ENCODE assay signal across 29 cellular contexts in the genomic region with DNA sequence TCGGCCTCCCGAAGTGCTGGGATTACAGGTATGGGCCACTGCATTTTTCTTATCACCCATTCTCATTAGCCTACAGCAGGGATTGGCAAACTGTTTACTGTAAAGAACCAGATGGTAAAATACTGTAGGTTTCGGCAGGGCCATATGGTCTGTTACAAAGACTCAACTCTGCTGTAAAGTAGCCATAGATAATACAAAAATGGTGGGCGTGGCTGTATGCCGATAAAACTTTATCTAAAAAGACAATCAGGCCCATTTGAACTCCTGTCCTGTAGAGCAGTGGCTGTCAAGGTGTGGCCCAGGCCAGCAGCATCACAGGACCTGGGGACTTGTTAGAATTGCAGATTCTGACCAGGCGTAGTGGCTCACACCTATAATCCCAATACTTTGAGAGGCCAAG.
DNase-seq lines count a peak whose midpoint lies in the region; ATAC-seq, FAIRE-seq and TF ChIP-seq lines count a peak whose summit lies in the region.
"Had no signal": no experiment of that assay in that cellular context is flagged by ENCODE, and none has a peak within 500 bp of the region (broad histone marks: within the 10 kb centered on the region; RNA-seq: fewer than 3 reads in every experiment).

No MANE protein-coding gene starts in this region.

- H3K9me3 Mint-ChIP-seq in CD14-positive monocyte = no peaks in the 10 kb centered on the region
- H3K9me3 Mint-ChIP-seq: activated naive CD4-positive, alpha-beta T cell treated with anti-CD3 and anti-CD28 coated beads, Interleukin-2, amount 50 U/mL, for 24 hours; HFFc6; neural progenitor cell; stimulated activated naive CD8-positive, alpha-beta T cell treated with anti-CD3 and anti-CD28 coated beads, Interleukin-15, Interleukin-2, amounts not matched to agents 100 ng/mL and 50 ng/mL, for 24 hours had no signal

- H3K4me1 Mint-ChIP-seq in CD14-positive monocyte = peaks cover 28% of the 10 kb centered on the region

- DNase-seq in GM12878 (ENCODE audit: low read depth, low spot score) (no peak), NCI-H2081 (lab: John Stamatoyannopoulos, UW) (no peak), pancreas (no peak), CD14-positive monocyte (ENCODE audit: low spot score) (no peak)
- DNase-seq: activated CD4-positive, alpha-beta T cell treated with anti-CD3 and anti-CD28 coated beads, Interleukin-2, amount 50 U/mL, for 48 hours; activated CD4-positive, CD25-positive, alpha-beta regulatory T cell; amygdala; Caco-2; DMS79 treated with DMSO at 0.1 percent for 48 hours; GF-D8; glutamatergic neuron; HFFc6; mammary epithelial cell; NCI-H187; NCI-H526; Peyer's patch; T-helper 1 cell; thyroid gland had no signal

- no peak overlapping the region for H2AFZ ChIP-seq in ACC112 (ENCODE audit: low read length, unreplicated experiment)
- no peak overlapping the region for H2AFZ ChIP-seq in GM12878 (ENCODE audit: control insufficient read depth, low read depth, low read length)
- H2AFZ ChIP-seq: neural progenitor cell had no signal

- WGBS in GM12878 (ENCODE audit: insufficient coverage, insufficient replicate concordance, low lambda C conversion rate, missing lambda C conversion rate) = 95% methylated on average over 6 of the region's 6 CpGs
- 93 to 97% methylated on average over 6 of the region's 6 CpGs for WGBS in pancreas, 2 donors

- H3K4me3 ChIP-seq in ACC112 (ENCODE audit: low read depth, low read length) = no peak overlapping the region
- no peak overlapping the region for H3K4me3 ChIP-seq in HEK293 (ENCODE audit: low read depth, low read length)
- no peak overlapping the region for H3K4me3 ChIP-seq in GM12878
- no peak overlapping the region for H3K4me3 ChIP-seq in rectal smooth muscle tissue (ENCODE audit: low read length)
- no peak overlapping the region for H3K4me3 ChIP-seq in pancreas
- H3K4me3 ChIP-seq: neural progenitor cell, Peyer's patch, SJSA1, thyroid gland had no signal

- TF ChIP-seq POLR2A in GM12878 (IDR thresholded peaks at IDR 0.05; ENCODE audit: low read depth, low read length) = no peak

- no peaks in the 10 kb centered on the region for H3K27me3 Mint-ChIP-seq in CD14-positive monocyte (ENCODE audit: low read depth in 3 of 3)
- H3K27me3 Mint-ChIP-seq: activated naive CD4-positive, alpha-beta T cell treated with anti-CD3 and anti-CD28 coated beads, Interleukin-2, amount 50 U/mL, for 24 hours; activated T-helper 17 cell treated with anti-CD3 and anti-CD28 coated beads, Interleukin-2, amount 50 U/mL, for 72 hours; stimulated activated naive CD8-positive, alpha-beta T cell treated with anti-CD3 and anti-CD28 coated beads, Interleukin-15, Interleukin-2, amounts not matched to agents 100 ng/mL and 50 ng/mL, for 24 hours had no signal

- H3K4me1 ChIP-seq in ACC112 (ENCODE audit: control insufficient read depth, insufficient read depth, low read length, unreplicated experiment) (peaks cover 32% of the 10 kb centered on the region), HEK293 (ENCODE audit: control insufficient read depth, insufficient read depth, low read length) (peaks cover 13% of the 10 kb centered on the region), GM12878 (ENCODE audit: control insufficient read depth, insufficient read depth, low read length) (peaks cover 40% of the 10 kb centered on the region), rectal smooth muscle tissue (ENCODE audit: control insufficient read depth, insufficient read depth, low read length) (peaks cover 42% of the 10 kb centered on the region), pancreas (peaks cover 0 to 6% (median 0%) of the 10 kb centered on the region in 3 donors)
- H3K4me1 ChIP-seq: Caco-2 had no signal

- POLR2A ChIA-PET in HEK293 (lab: Yijun Ruan, JAX) (no interaction called here), GM12878 (lab: Charles Lee) (interaction anchor here (0.6 kb wide), 1 partner anchor 25 kb away, joined by 11 read pairs; no protein-coding TSS in a partner anchor)

- TF ChIP-seq CTCF in HEK293 (tag by site-specific recombination; IDR thresholded peaks at IDR 0.05) (no peak), GM12878 (IDR thresholded peaks at IDR 0.05 in 2 of 3, conservative IDR thresholded peaks at IDR 0.05 in 1 of 3; ENCODE audit: control insufficient read depth in 2 of 3, extremely low read depth in 1 of 3, insufficient read depth in 1 of 3, low read depth in 3 of 3, low read length in 3 of 3) (no peak), pancreas (IDR thresholded peaks at IDR 0.05) (no peak), CD14-positive monocyte (IDR thresholded peaks at IDR 0.05) (no peak)

- no peak overlapping the region for H3K9ac ChIP-seq in GM12878 (ENCODE audit: control insufficient read depth, insufficient read depth, low read length)
- no peak overlapping the region for H3K9ac ChIP-seq in rectal smooth muscle tissue (ENCODE audit: low read length)
- H3K9ac ChIP-seq: neural progenitor cell had no signal

- H3K36me3 ChIP-seq in ACC112 (ENCODE audit: insufficient read depth, low read length) = no peaks in the 10 kb centered on the region
- no peaks in the 10 kb centered on the region for H3K36me3 ChIP-seq in HEK293 (ENCODE audit: control insufficient read depth in 2 of 2, insufficient read depth in 1 of 2, low read length in 2 of 2)
- H3K36me3 ChIP-seq in GM12878 (ENCODE audit: control insufficient read depth in 2 of 2, insufficient read depth in 2 of 2, low read length in 1 of 2) = peaks cover 0 to 3% of the 10 kb centered on the region in 2 experiments; a peak in 3 of 4 replicates
- H3K36me3 ChIP-seq in rectal smooth muscle tissue (ENCODE audit: control insufficient read depth, insufficient read depth, low read length) = no peaks in the 10 kb centered on the region
- H3K36me3 ChIP-seq in pancreas = no peaks in the 10 kb centered on the region
- H3K36me3 ChIP-seq: neural progenitor cell, Peyer's patch, SJSA1, thyroid gland had no signal

- ATAC-seq in GM12878 (no peak), pancreas (no peak), GM18498 (IDR thresholded peaks at IDR 0.05; ENCODE audit: unreplicated experiment) (no peak)
- ATAC-seq: activated T-helper 17 cell treated with anti-CD3 and anti-CD28 coated beads, Interleukin-2, amount 50 U/mL, for 72 hours had no signal

- H3K4me3 Mint-ChIP-seq in CD14-positive monocyte = no peak overlapping the region
- H3K4me3 Mint-ChIP-seq: activated naive CD4-positive, alpha-beta T cell treated with anti-CD3 and anti-CD28 coated beads, Interleukin-2, amount 50 U/mL, for 24 hours; activated T-helper 17 cell treated with anti-CD3 and anti-CD28 coated beads, Interleukin-2, amount 50 U/mL, for 72 hours; HFFc6; neural progenitor cell; stimulated activated naive CD8-positive, alpha-beta T cell treated with anti-CD3 and anti-CD28 coated beads, Interleukin-15, Interleukin-2, amounts not matched to agents 100 ng/mL and 50 ng/mL, for 24 hours had no signal

- peak overlapping the region in 2 of 7 donors; percentile 32 to 38 for H3K27ac Mint-ChIP-seq in CD14-positive monocyte
- H3K27ac Mint-ChIP-seq: activated naive CD4-positive, alpha-beta T cell treated with anti-CD3 and anti-CD28 coated beads, Interleukin-2, amount 50 U/mL, for 24 hours; activated T-helper 17 cell treated with anti-CD3 and anti-CD28 coated beads, Interleukin-2, amount 50 U/mL, for 72 hours; neural progenitor cell; stimulated activated naive CD8-positive, alpha-beta T cell treated with anti-CD3 and anti-CD28 coated beads, Interleukin-15, Interleukin-2, amounts not matched to agents 100 ng/mL and 50 ng/mL, for 24 hours had no signal

- FAIRE-seq in GM12878 (lab: Jason Lieb, UNC) = no peak
- FAIRE-seq in pancreas (lab: Jason Lieb, UNC) = no peak
- FAIRE-seq: GM18507 had no signal

- intact Hi-C loops in GM12878 (cut with micrococcal nuclease; ENCODE audit: unreplicated experiment) = loop anchor here (10.0 kb wide), 1 partner anchor 207 kb away; no protein-coding TSS in a partner anchor
- intact Hi-C loops in pancreas (cut with DNase I) = no loop called here
- intact Hi-C loops in CD14-positive monocyte (cut with micrococcal nuclease) = loop anchor here in 1 of 2 donors (10.0 kb wide), 1 partner anchor 87 kb away; no protein-coding TSS in a partner anchor

- SMC1A ChIA-PET in GM12878 (lab: Charles Lee; ENCODE audit: uncharacterized antibody, unreplicated experiment) = no interaction called here

- no peak overlapping the region for H3K4me2 ChIP-seq in GM12878 (ENCODE audit: control insufficient read depth, insufficient read depth)
- H3K4me2 ChIP-seq: neural progenitor cell had no signal

- in situ Hi-C loops in GM12878 (cut with MboI) = no loop called here

- H3K79me2 ChIP-seq in ACC112 (ENCODE audit: control insufficient read depth, insufficient read depth, low read length, unreplicated experiment) (peaks cover 16% of the 10 kb centered on the region), GM12878 (ENCODE audit: control insufficient read depth, insufficient read depth, low read length) (peaks cover 5% of the 10 kb centered on the region)

- RAD21 ChIA-PET in GM12878 (lab: Charles Lee; ENCODE audit: unreplicated experiment) = interaction anchor here (0.7 kb wide), 1 partner anchor 9 kb away, joined by 3 read pairs; no protein-coding TSS in a partner anchor

- CTCF ChIA-PET in HEK293 (lab: Yijun Ruan, JAX) (no interaction called here), GM12878 (lab: Yijun Ruan, JAX) (no interaction called here)

- no peaks in the 10 kb centered on the region for H3K27me3 ChIP-seq in ACC112 (ENCODE audit: insufficient read depth, low read length)
- H3K27me3 ChIP-seq in GM12878 (replicated peaks in 1 of 2; ENCODE audit: control insufficient read depth in 2 of 2, insufficient read depth in 2 of 2, low read length in 1 of 2) = no peaks in the 10 kb centered on the region
- no peaks in the 10 kb centered on the region for H3K27me3 ChIP-seq in rectal smooth muscle tissue (ENCODE audit: control insufficient read depth, insufficient read depth, low read length)
- H3K27me3 ChIP-seq in pancreas = no peaks in the 10 kb centered on the region
- H3K27me3 ChIP-seq: neural progenitor cell, Peyer's patch, SJSA1, thyroid gland had no signal

- TF ChIP-seq EP300 in GM12878 (IDR thresholded peaks at IDR 0.05; ENCODE audit: borderline replicate concordance in 1 of 2, control insufficient read depth in 1 of 2, low read depth in 2 of 2, low read length in 2 of 2) = no peak

- peak overlapping the region; percentile 58 for H3K27ac ChIP-seq in ACC112 (ENCODE audit: low read depth, low read length)
- no peak overlapping the region for H3K27ac ChIP-seq in HEK293 (ENCODE audit: extremely low read depth, low read depth, low read length)
- H3K27ac ChIP-seq in GM12878 (ENCODE audit: control insufficient read depth, insufficient read depth) = no peak overlapping the region
- peak overlapping the region; percentile 99 for H3K27ac ChIP-seq in rectal smooth muscle tissue (ENCODE audit: low read depth, low read length)
- no peak overlapping the region for H3K27ac ChIP-seq in pancreas
- H3K27ac ChIP-seq: HL-60, neural progenitor cell, SJSA1, thyroid gland had no signal

- no peaks in the 10 kb centered on the region for H4K20me1 ChIP-seq in GM12878 (ENCODE audit: control insufficient read depth, insufficient read depth)

- BruUV-seq in GM12878 (replicated peaks; lab: Mats Ljungman, UMichigan) = no TSS peak

- no peak for TF ChIP-seq RAD21 in GM12878 (IDR thresholded peaks at IDR 0.05; ENCODE audit: insufficient read depth, low read depth, low read length)

- H3K36me3 Mint-ChIP-seq in CD14-positive monocyte = peaks cover 2 to 18% of the 10 kb centered on the region in 2 donors

- H3K9me3 ChIP-seq in HEK293 (ENCODE audit: control insufficient read depth, insufficient read depth, low read depth, low read length) = no peaks in the 10 kb centered on the region
- H3K9me3 ChIP-seq in GM12878 (replicated peaks; ENCODE audit: control insufficient read depth, insufficient read depth, low read length) = no peaks in the 10 kb centered on the region
- H3K9me3 ChIP-seq in pancreas = no peaks in the 10 kb centered on the region
- H3K9me3 ChIP-seq: Caco-2, Peyer's patch, SJSA1, thyroid gland had no signal

Comparison
In these comparisons a context has a peak if more than half of its experiments do, and no peak if none do; other contexts are left out.
1. H3K27ac ChIP-seq: peak in ACC112 (single experiment) and rectal smooth muscle tissue (single experiment); none in HEK293 (single experiment), GM12878 (single experiment) and pancreas (0 of 4).